Comparison of ENCODE assay signal across 25 cellular contexts in the genomic region with DNA sequence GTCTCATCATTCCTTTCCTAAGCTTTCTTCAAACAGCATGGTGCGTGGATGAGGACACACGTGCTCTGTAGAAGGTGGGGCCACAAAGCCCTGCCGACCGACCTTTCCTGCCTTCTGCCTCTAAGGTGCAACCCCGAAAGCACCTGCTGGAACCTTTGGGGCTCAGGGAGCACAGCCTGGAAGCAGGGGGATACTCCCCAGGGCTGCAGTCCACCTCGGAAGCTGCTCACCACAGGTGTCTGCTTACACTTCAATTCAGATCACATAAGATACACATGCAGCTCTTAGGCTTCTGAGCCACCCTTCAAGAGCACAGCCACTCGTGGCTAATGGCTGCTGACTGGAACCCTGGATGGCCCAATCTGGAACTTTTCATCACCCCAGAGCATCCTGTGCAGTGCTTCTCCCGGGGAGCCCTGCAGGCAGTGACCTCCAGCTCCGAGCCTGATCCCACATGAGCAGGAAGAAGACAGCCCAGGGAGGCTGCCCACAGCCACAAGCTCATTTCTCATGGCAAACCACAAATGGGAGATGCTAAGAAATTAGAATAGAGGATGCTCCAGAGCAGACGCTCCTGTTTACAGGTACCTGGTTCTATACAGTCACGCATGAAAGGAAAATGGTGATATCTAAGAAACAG.
"Had no signal": no experiment of that assay in that cellular context is flagged by ENCODE, and none has a peak within 500 bp of the region (broad histone marks: within the 10 kb centered on the region; RNA-seq: fewer than 3 reads in every experiment).

No MANE protein-coding gene starts in this region.

- H3K27ac ChIP-seq: coronary artery, dorsolateral prefrontal cortex, epithelial cell of prostate, esophagus muscularis mucosa, foreskin keratinocyte, gastroesophageal sphincter, heart left ventricle, hepatocyte, left lung, lower lobe of right lung had no signal

- H3K36me3 ChIP-seq: esophagus muscularis mucosa, gastroesophageal sphincter, heart left ventricle, left lung, lower lobe of right lung had no signal

- H3K27me3 ChIP-seq: esophagus muscularis mucosa, foreskin keratinocyte, gastroesophageal sphincter, hepatocyte had no signal

- ATAC-seq: foreskin keratinocyte; gastroesophageal sphincter; heart left ventricle; left cardiac atrium; left lung; left ventricle myocardium superior; lower lobe of right lung; mucosa of descending colon; naive thymus-derived CD8-positive, alpha-beta T cell had no signal

- H2AFZ ChIP-seq: hepatocyte had no signal

- H3K4me2 ChIP-seq: hepatocyte had no signal

- H3K4me3 ChIP-seq: coronary artery, dorsolateral prefrontal cortex, esophagus muscularis mucosa, gastroesophageal sphincter, heart left ventricle, hepatocyte, left lung, lower lobe of right lung, mucosa of descending colon had no signal

- H3K79me2 ChIP-seq: hepatocyte had no signal

- H3K4me1 ChIP-seq: foreskin keratinocyte had no signal

- H3K9me3 ChIP-seq: esophagus muscularis mucosa, gastroesophageal sphincter, heart left ventricle, left lung, lower lobe of right lung, mucosa of descending colon had no signal

- DNase-seq: dermis blood vessel endothelial cell; dorsolateral prefrontal cortex; effector CD4-positive, alpha-beta T cell; effector memory CD4-positive, alpha-beta T cell; foreskin keratinocyte; heart left ventricle; hypothalamus; left cardiac atrium; left lung; left ventricle myocardium superior; lower lobe of right lung; mesenchymal stem cell; mucosa of descending colon; naive B cell had no signal

- FAIRE-seq: colon, endothelial cell of umbilical vein, frontal cortex, islet of Langerhans, keratinocyte had no signal
